In genomic region chr14:49481099-49481498, GRCh38 we compare ENCODE assay signal across 27 cellular contexts.
"Had no signal": no experiment of that assay in that cellular context is flagged by ENCODE, and none has a peak within 500 bp of the region (broad histone marks: within the 10 kb centered on the region; RNA-seq: fewer than 3 reads in every experiment).

No MANE protein-coding gene starts in this region.

- H3K4me3 Mint-ChIP-seq: immature natural killer cell; memory B cell; natural killer cell; stimulated activated effector memory CD8-positive, alpha-beta T cell treated with anti-CD3 and anti-CD28 coated beads, Interleukin-12 subunit alpha, Interleukin-12 subunit beta, amount 100 ng/mL, for 72 hours had no signal

- H3K9me3 Mint-ChIP-seq: natural killer cell had no signal

- H3K27ac ChIP-seq: coronary artery, esophagus squamous epithelium, lower lobe of right lung, ovary, psoas muscle, thyroid gland, vagina had no signal

- H3K9me3 ChIP-seq: esophagus squamous epithelium, ovary, psoas muscle, thyroid gland, vagina had no signal

- H3K36me3 Mint-ChIP-seq: immature natural killer cell; memory B cell; natural killer cell; stimulated activated effector memory CD8-positive, alpha-beta T cell treated with anti-CD3 and anti-CD28 coated beads, Interleukin-12 subunit alpha, Interleukin-12 subunit beta, amount 100 ng/mL, for 72 hours had no signal

- ATAC-seq: left ventricle myocardium superior; natural killer cell; psoas muscle; right cardiac atrium; stimulated activated effector memory CD8-positive, alpha-beta T cell treated with anti-CD3 and anti-CD28 coated beads, Interleukin-12 subunit alpha, Interleukin-12 subunit beta, amount 100 ng/mL, for 72 hours had no signal

- DNase-seq: dermis blood vessel endothelial cell; effector memory CD4-positive, alpha-beta T cell; erythroblast; esophagus squamous epithelium; hypothalamus; immature natural killer cell; islet precursor cell; left ventricle myocardium superior; lower lobe of right lung; natural killer cell; occipital lobe; ovary; posterior cingulate gyrus; psoas muscle; right cardiac atrium; small intestine; stimulated activated CD4-positive, alpha-beta T cell treated with anti-CD3 and anti-CD28 coated beads, Interleukin-2, amount 100 ng/mL, for 24 hours; stimulated activated CD4-positive, alpha-beta T cell treated with anti-CD3 and anti-CD28 coated beads, Interleukin-4, amount 100 ng/mL, for 24 hours; stimulated activated naive CD4-positive, alpha-beta T cell treated with Interleukin-2 at 50 U/mL for 16 hours; stomach; thyroid gland; trophoblast cell had no signal

- H3K27ac Mint-ChIP-seq: immature natural killer cell; memory B cell; natural killer cell; stimulated activated effector memory CD8-positive, alpha-beta T cell treated with anti-CD3 and anti-CD28 coated beads, Interleukin-12 subunit alpha, Interleukin-12 subunit beta, amount 100 ng/mL, for 72 hours had no signal

- H3K27me3 ChIP-seq: esophagus squamous epithelium, ovary, stomach, thyroid gland, vagina had no signal

- FAIRE-seq: frontal cortex, small intestine had no signal

- H3K4me3 ChIP-seq: coronary artery, esophagus squamous epithelium, lower lobe of right lung, ovary, psoas muscle, stomach, thyroid gland, vagina had no signal

- H3K4me1 Mint-ChIP-seq: immature natural killer cell, natural killer cell had no signal

- H3K36me3 ChIP-seq: esophagus squamous epithelium, lower lobe of right lung, ovary, stomach, thyroid gland, vagina had no signal
